Comparison of ENCODE assay signal across 15 cellular contexts in the genomic region with DNA sequence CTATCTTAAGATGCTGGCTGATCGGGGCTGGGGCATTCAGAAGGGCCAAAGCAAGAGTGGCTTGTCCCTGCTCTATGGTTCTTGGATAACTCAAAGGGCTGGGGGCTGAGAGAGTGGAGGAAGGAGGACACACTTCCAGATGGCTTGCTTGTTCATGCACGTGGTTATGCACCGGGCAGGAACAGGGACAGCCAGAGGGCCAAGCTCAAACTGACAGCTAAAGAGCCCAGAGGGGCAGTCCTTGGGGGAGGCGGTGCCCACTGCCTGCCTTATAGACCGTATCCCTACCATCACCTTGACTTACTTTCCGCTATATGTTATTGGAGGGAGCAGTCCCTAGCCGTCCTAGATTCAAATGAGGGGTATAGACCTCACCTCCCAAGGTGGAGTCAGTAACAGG.
A peak's percentile ranks its signal among the peaks of the same experiment; 100 is the strongest.
DNase-seq lines count a peak whose midpoint lies in the region; ATAC-seq and TF ChIP-seq lines count a peak whose summit lies in the region.
"Had no signal": no experiment of that assay in that cellular context is flagged by ENCODE, and none has a peak within 500 bp of the region (broad histone marks: within the 10 kb centered on the region; RNA-seq: fewer than 3 reads in every experiment).

No MANE protein-coding gene starts in this region.

- H3K9ac ChIP-seq in mammary epithelial cell (ENCODE audit: insufficient read depth, low read length), result no peak overlapping the region
- H3K9ac ChIP-seq in mesenchymal stem cell (ENCODE audit: low read length), result no peak overlapping the region
- H3K9ac ChIP-seq: BLaER1 had no signal

- H3K27ac ChIP-seq in breast epithelium, result peak overlapping the region; percentile 59 to 74
- no peak overlapping the region for H3K27ac ChIP-seq in mammary epithelial cell (ENCODE audit: insufficient read depth, low read depth, low read length)
- no peak overlapping the region for H3K27ac ChIP-seq in mesenchymal stem cell (ENCODE audit: low read length, poor library complexity, severe bottlenecking)
- H3K27ac ChIP-seq: 22Rv1, BLaER1, HL-60 had no signal

- WGBS in mammary epithelial cell (ENCODE audit: low coverage, missing lambda C conversion rate), result 100% methylated on average over 5 of the region's 7 CpGs
- 97% methylated on average over 6 of the region's 7 CpGs for WGBS in mesenchymal stem cell

- H3K23ac ChIP-seq in mesenchymal stem cell (ENCODE audit: low read length in 2 of 2), result no peak overlapping the region

- no peak overlapping the region for H3K14ac ChIP-seq in mesenchymal stem cell (ENCODE audit: low read length in 2 of 2)

- no peak overlapping the region for H3K4ac ChIP-seq in mesenchymal stem cell (ENCODE audit: low read depth in 1 of 2, low read length in 2 of 2)

- peaks cover 9% of the 10 kb centered on the region for H3K4me1 Mint-ChIP-seq in stimulated activated effector memory CD8-positive, alpha-beta T cell treated with anti-CD3 and anti-CD28 coated beads, Interleukin-12 subunit alpha, Interleukin-12 subunit beta, amount 100 ng/mL, for 72 hours
- H3K4me1 Mint-ChIP-seq in activated CD4-positive, alpha-beta T cell treated with anti-CD3 and anti-CD28 coated beads for 36 hours, result no peaks in the 10 kb centered on the region
- H3K4me1 Mint-ChIP-seq: CD4-positive, CD25-positive, alpha-beta regulatory T cell had no signal

- peaks cover 8% of the 10 kb centered on the region for H3K9me3 Mint-ChIP-seq in stimulated activated effector memory CD8-positive, alpha-beta T cell treated with anti-CD3 and anti-CD28 coated beads, Interleukin-12 subunit alpha, Interleukin-12 subunit beta, amount 100 ng/mL, for 72 hours
- H3K9me3 Mint-ChIP-seq in activated CD4-positive, alpha-beta T cell treated with anti-CD3 and anti-CD28 coated beads for 36 hours (ENCODE audit: low read depth), result peaks cover 4% of the 10 kb centered on the region
- H3K9me3 Mint-ChIP-seq: HFFc6 had no signal

- no peaks in the 10 kb centered on the region for H3K27me3 ChIP-seq in breast epithelium
- H3K27me3 ChIP-seq in mammary epithelial cell (ENCODE audit: insufficient read depth, low read length), result no peaks in the 10 kb centered on the region
- peaks cover 0 to 6% of the 10 kb centered on the region in 2 experiments for H3K27me3 ChIP-seq in mesenchymal stem cell (ENCODE audit: control insufficient read depth in 1 of 2, insufficient read depth in 1 of 2, low read length in 2 of 2)
- H3K27me3 ChIP-seq: BLaER1 had no signal

- H3K79me2 ChIP-seq in mammary epithelial cell (ENCODE audit: insufficient read depth, low read length), result no peaks in the 10 kb centered on the region

- DNase-seq in breast epithelium (ENCODE audit: low spot score in 2 of 2), result no peak
- DNase-seq in mammary epithelial cell, result no peak
- no peak for DNase-seq in mesenchymal stem cell
- DNase-seq in stimulated activated effector memory CD8-positive, alpha-beta T cell treated with anti-CD3 and anti-CD28 coated beads, Interleukin-12 subunit alpha, Interleukin-12 subunit beta, amount 100 ng/mL, for 72 hours (ENCODE audit: low spot score in 2 of 2), result no peak
- no peak for DNase-seq in activated CD4-positive, alpha-beta T cell treated with anti-CD3 and anti-CD28 coated beads for 36 hours
- DNase-seq in G401 (ENCODE audit: low spot score), result no peak
- DNase-seq: CD4-positive, CD25-positive, alpha-beta regulatory T cell; HFFc6 had no signal

- no peaks in the 10 kb centered on the region for H3K79me1 ChIP-seq in mesenchymal stem cell (replicated peaks; ENCODE audit: low read length, poor library complexity, severe bottlenecking)

- peaks cover 2% of the 10 kb centered on the region for H3K27me3 Mint-ChIP-seq in activated CD4-positive, alpha-beta T cell treated with anti-CD3 and anti-CD28 coated beads for 36 hours

- H3K18ac ChIP-seq in mesenchymal stem cell (ENCODE audit: low read depth in 1 of 2, low read length in 2 of 2), result no peak overlapping the region

- POLR2A ChIA-PET in activated CD4-positive, alpha-beta T cell treated with anti-CD3 and anti-CD28 coated beads for 36 hours (lab: Charles Lee), result no interaction called here

- H4K8ac ChIP-seq in mesenchymal stem cell (ENCODE audit: low read length), result peak overlapping the region; percentile 47

- dilution Hi-C loops in mammary epithelial cell (cut with HindIII; ENCODE audit: low sequenced_read_pairs), result no loop called here

- no peak overlapping the region for H2BK120ac ChIP-seq in mesenchymal stem cell (ENCODE audit: low read depth, low read length)

- no peak overlapping the region for H3K4me2 ChIP-seq in mammary epithelial cell (ENCODE audit: insufficient read depth, low read depth, low read length)
- H3K4me2 ChIP-seq in mesenchymal stem cell (ENCODE audit: low read length, poor library complexity, severe bottlenecking), result no peak overlapping the region

- H3K4me3 Mint-ChIP-seq in stimulated activated effector memory CD8-positive, alpha-beta T cell treated with anti-CD3 and anti-CD28 coated beads, Interleukin-12 subunit alpha, Interleukin-12 subunit beta, amount 100 ng/mL, for 72 hours, result no peak overlapping the region
- no peak overlapping the region for H3K4me3 Mint-ChIP-seq in activated CD4-positive, alpha-beta T cell treated with anti-CD3 and anti-CD28 coated beads for 36 hours
- H3K4me3 Mint-ChIP-seq: CD4-positive, CD25-positive, alpha-beta regulatory T cell; HFFc6 had no signal

- no peak overlapping the region for H2AFZ ChIP-seq in mammary epithelial cell (ENCODE audit: low read depth, low read length)
- H2AFZ ChIP-seq in mesenchymal stem cell (ENCODE audit: low read depth, low read length), result no peak overlapping the region

- BruUV-seq in mammary epithelial cell (replicated peaks; lab: Mats Ljungman, UMichigan), result no TSS peak

- no peaks in the 10 kb centered on the region for H4K20me1 ChIP-seq in mammary epithelial cell (ENCODE audit: insufficient read depth, low read length)
- H4K20me1 ChIP-seq: BLaER1 had no signal

- peak overlapping the region; percentile 69 to 80 for H2BK12ac ChIP-seq in mesenchymal stem cell (ENCODE audit: low read length in 2 of 2)

- ATAC-seq in stimulated activated effector memory CD8-positive, alpha-beta T cell treated with anti-CD3 and anti-CD28 coated beads, Interleukin-12 subunit alpha, Interleukin-12 subunit beta, amount 100 ng/mL, for 72 hours, result peak; percentile 19
- ATAC-seq in activated CD4-positive, alpha-beta T cell treated with anti-CD3 and anti-CD28 coated beads for 36 hours, result no peak
- ATAC-seq in GM21381 (IDR thresholded peaks at IDR 0.05; ENCODE audit: unreplicated experiment), result no peak
- ATAC-seq: GM12878, K562 had no signal

- CTCF ChIA-PET in mammary epithelial cell (lab: Charles Lee; ENCODE audit: low non-redundant PET), result no interaction called here
- CTCF ChIA-PET in activated CD4-positive, alpha-beta T cell treated with anti-CD3 and anti-CD28 coated beads for 36 hours (lab: Charles Lee), result interaction anchor here (0.6 kb wide), 1 partner anchor 850 kb away, joined by 5 read pairs; no protein-coding TSS in a partner anchor

- no peak overlapping the region for H2AK5ac ChIP-seq in mesenchymal stem cell (ENCODE audit: low read length, severe bottlenecking)

- no peaks in the 10 kb centered on the region for H3K4me1 ChIP-seq in breast epithelium
- no peaks in the 10 kb centered on the region for H3K4me1 ChIP-seq in mammary epithelial cell (ENCODE audit: insufficient read depth, low read length)
- no peaks in the 10 kb centered on the region for H3K4me1 ChIP-seq in mesenchymal stem cell (ENCODE audit: control insufficient read depth, insufficient read depth, low read depth, low read length)
- H3K4me1 ChIP-seq: HAP-1 had no signal

- H3K36me3 Mint-ChIP-seq in stimulated activated effector memory CD8-positive, alpha-beta T cell treated with anti-CD3 and anti-CD28 coated beads, Interleukin-12 subunit alpha, Interleukin-12 subunit beta, amount 100 ng/mL, for 72 hours, result no peaks in the 10 kb centered on the region
- no peaks in the 10 kb centered on the region for H3K36me3 Mint-ChIP-seq in activated CD4-positive, alpha-beta T cell treated with anti-CD3 and anti-CD28 coated beads for 36 hours (ENCODE audit: low read depth)
- H3K36me3 Mint-ChIP-seq: CD4-positive, CD25-positive, alpha-beta regulatory T cell had no signal

- peak overlapping the region; percentile 78 for H2BK15ac ChIP-seq in mesenchymal stem cell (ENCODE audit: low read depth, poor library complexity, severe bottlenecking)

- peak overlapping the region; percentile 4 for H4K91ac ChIP-seq in mesenchymal stem cell (ENCODE audit: low read length)

- in situ Hi-C loops in mammary epithelial cell (cut with MboI; ENCODE audit: low sequenced_read_pairs in 2 of 2) (no loop called here), G401 (cut with HindIII; ENCODE audit: low sequenced_read_pairs) (no loop called here)

- TF ChIP-seq POLR2A in breast epithelium (IDR thresholded peaks at IDR 0.05), result no peak

- no peak overlapping the region for H2BK5ac ChIP-seq in mesenchymal stem cell (ENCODE audit: low read depth, low read length, poor library complexity, severe bottlenecking)

- H3K9me3 ChIP-seq in breast epithelium, result no peaks in the 10 kb centered on the region
- H3K9me3 ChIP-seq in mammary epithelial cell (replicated peaks; ENCODE audit: insufficient read depth, low read length), result no peaks in the 10 kb centered on the region
- H3K9me3 ChIP-seq in mesenchymal stem cell (ENCODE audit: control insufficient read depth, low read length), result peaks cover 6% of the 10 kb centered on the region
- H3K9me3 ChIP-seq: HAP-1 had no signal

- H3K4me3 ChIP-seq in breast epithelium (no peak overlapping the region), mammary epithelial cell (replicated peaks in 1 of 3; ENCODE audit: insufficient read depth in 1 of 3, low read depth in 2 of 3, low read length in 3 of 3) (no peak overlapping the region), mesenchymal stem cell (ENCODE audit: insufficient read depth in 1 of 2, low read depth in 1 of 2, low read length in 2 of 2) (no peak overlapping the region)
- H3K4me3 ChIP-seq: BLaER1, GM12878, HAP-1, K562 had no signal

- TF ChIP-seq CTCF in breast epithelium (IDR thresholded peaks at IDR 0.05) (no peak), mammary epithelial cell (conservative IDR thresholded peaks at IDR 0.05 in 1 of 2, IDR thresholded peaks at IDR 0.05 in 1 of 2; ENCODE audit: extremely low read depth in 1 of 2, insufficient read depth in 1 of 2, low read depth in 1 of 2, low read length in 2 of 2) (no peak)

- H3K27ac Mint-ChIP-seq in stimulated activated effector memory CD8-positive, alpha-beta T cell treated with anti-CD3 and anti-CD28 coated beads, Interleukin-12 subunit alpha, Interleukin-12 subunit beta, amount 100 ng/mL, for 72 hours, result peak overlapping the region; percentile 26
- no peak overlapping the region for H3K27ac Mint-ChIP-seq in activated CD4-positive, alpha-beta T cell treated with anti-CD3 and anti-CD28 coated beads for 36 hours
- H3K27ac Mint-ChIP-seq: CD4-positive, CD25-positive, alpha-beta regulatory T cell; HFFc6 had no signal

- intact Hi-C loops in breast epithelium (cut with DNase I; ENCODE audit: low total_unique reads) (no loop called here), mammary epithelial cell (cut with micrococcal nuclease) (no loop called here)
- intact Hi-C loops in activated CD4-positive, alpha-beta T cell treated with anti-CD3 and anti-CD28 coated beads for 36 hours (cut with DNase I, micrococcal nuclease), result no loop called here

- no peaks in the 10 kb centered on the region for H3K36me3 ChIP-seq in breast epithelium
- no peaks in the 10 kb centered on the region for H3K36me3 ChIP-seq in mammary epithelial cell (ENCODE audit: insufficient read depth, low read length)
- H3K36me3 ChIP-seq in mesenchymal stem cell (ENCODE audit: control insufficient read depth in 1 of 2, insufficient read depth in 2 of 2, low read depth in 1 of 2, low read length in 2 of 2), result no peaks in the 10 kb centered on the region
- H3K36me3 ChIP-seq: BLaER1, HAP-1 had no signal

Comparison
In these comparisons a context has a peak if more than half of its experiments do, and no peak if none do; other contexts are left out.
1. H3K27ac ChIP-seq: peak in breast epithelium (2 of 2); none in mammary epithelial cell (single experiment) and mesenchymal stem cell (single experiment).